25 cellular contexts compared by ENCODE assay signal in the genomic region with DNA sequence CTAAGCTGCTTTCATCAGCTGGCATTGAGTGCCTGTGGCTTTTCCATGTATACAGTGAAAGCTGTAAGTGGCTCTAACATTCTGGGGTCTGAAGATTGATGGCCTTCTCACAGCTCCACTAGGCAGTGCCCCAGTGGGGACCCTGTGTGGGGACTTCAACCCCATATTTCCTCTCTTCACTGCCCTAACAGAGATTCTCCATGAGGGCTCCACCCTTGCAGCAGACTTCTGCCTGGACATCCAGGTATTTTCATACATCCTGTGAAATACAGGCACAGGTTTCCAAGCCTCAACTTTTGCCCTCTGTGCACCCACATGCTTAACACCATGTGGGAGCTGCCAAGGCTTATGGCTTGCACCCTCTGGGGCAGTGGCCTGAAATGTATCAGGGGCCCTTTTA.
"Had no signal": no experiment of that assay in that cellular context is flagged by ENCODE, and none has a peak within 500 bp of the region (broad histone marks: within the 10 kb centered on the region; RNA-seq: fewer than 3 reads in every experiment).

No MANE protein-coding gene starts in this region.

- H3K4me3 ChIP-seq: neural progenitor cell, ovary, psoas muscle, right lobe of liver, sigmoid colon, stomach, thoracic aorta, thyroid gland, tibial nerve, upper lobe of left lung, vagina had no signal

- H3K27me3 ChIP-seq: neural progenitor cell, ovary, right lobe of liver, sigmoid colon, stomach, thyroid gland, tibial nerve, upper lobe of left lung, vagina had no signal

- H3K27ac ChIP-seq: neural progenitor cell, ovary, parathyroid adenoma, psoas muscle, right lobe of liver, sigmoid colon, stomach, thoracic aorta, thyroid gland, tibial nerve, upper lobe of left lung, vagina had no signal

- ATAC-seq: natural killer cell; psoas muscle; right cardiac atrium; right lobe of liver; stimulated activated effector memory CD8-positive, alpha-beta T cell treated with anti-CD3 and anti-CD28 coated beads, Interleukin-12 subunit alpha, Interleukin-12 subunit beta, amount 100 ng/mL, for 72 hours; stimulated activated naive B cell treated with anti-CD40 and anti-IgM and Interleukin-4, amounts not matched to agents 10 μg/mL and 1 μg/mL and 100 μg/mL, for 72 hours had no signal

- DNase-seq: natural killer cell; occipital lobe; ovary; psoas muscle; right cardiac atrium; right lobe of liver; sigmoid colon; small intestine; stimulated activated CD4-positive, alpha-beta T cell treated with anti-CD3 and anti-CD28 coated beads, Interleukin-15, amount 100 ng/mL, for 24 hours; stimulated activated CD4-positive, alpha-beta T cell treated with anti-CD3 and anti-CD28 coated beads, Interleukin-2, amount 100 ng/mL, for 24 hours; stimulated activated CD4-positive, alpha-beta T cell treated with anti-CD3 and anti-CD28 coated beads, Interleukin-2, amount 100 ng/mL, for 48 hours; stimulated activated CD4-positive, alpha-beta T cell treated with anti-CD3 and anti-CD28 coated beads, Interleukin-4, amount 100 ng/mL, for 24 hours; stimulated activated naive B cell treated with anti-CD40 and anti-IgM and Interleukin-4, amounts not matched to agents 10 μg/mL and 1 μg/mL and 100 μg/mL, for 72 hours; stimulated activated naive CD4-positive, alpha-beta T cell treated with Interleukin-2 at 50 U/mL for 16 hours; stomach; thyroid gland; trophoblast cell; upper lobe of left lung had no signal

- FAIRE-seq: small intestine, urothelium cell line had no signal

- H3K36me3 ChIP-seq: neural progenitor cell, ovary, right lobe of liver, sigmoid colon, stomach, thoracic aorta, thyroid gland, tibial nerve, upper lobe of left lung, vagina had no signal

- H3K9ac ChIP-seq: neural progenitor cell, parathyroid adenoma had no signal

- H3K79me2 ChIP-seq: parathyroid adenoma had no signal

- H3K4me2 ChIP-seq: neural progenitor cell had no signal

- H3K4me1 ChIP-seq: neural progenitor cell, parathyroid adenoma, psoas muscle, right lobe of liver, sigmoid colon, stomach, thyroid gland, tibial nerve, upper lobe of left lung, vagina had no signal

- H3K9me3 ChIP-seq: psoas muscle, right lobe of liver, thyroid gland had no signal

- H2AFZ ChIP-seq: neural progenitor cell, parathyroid adenoma had no signal
